Comparison of ENCODE assay signal across 11 cellular contexts in genomic region chr18:28174181-28174906, GRCh38. TPM values are rescaled to one million over a fixed set of nuclear protein-coding genes. Genes with fewer than 3 reads are reported as not detected.
A peak's percentile ranks its signal among the peaks of the same experiment; 100 is the strongest.
DNase-seq lines count a peak whose midpoint lies in the region; TF ChIP-seq lines count a peak whose summit lies in the region.
"Had no signal": no experiment of that assay in that cellular context is flagged by ENCODE, and none has a peak within 500 bp of the region (broad histone marks: within the 10 kb centered on the region; RNA-seq: fewer than 3 reads in every experiment).

No MANE protein-coding gene starts in this region.

- H4K20me1 ChIP-seq in smooth muscle cell (ENCODE audit: low read depth), result peaks cover 65% of the 10 kb centered on the region

- H3K27ac ChIP-seq in WERI-Rb-1 (peak overlapping the region; percentile 98), iPS-18a (ENCODE audit: low read length) (no peak overlapping the region), smooth muscle cell (ENCODE audit: low read depth) (peak overlapping the region; percentile 12)
- H3K27ac ChIP-seq: tibial artery had no signal

- H3K27me3 ChIP-seq in WERI-Rb-1 (ENCODE audit: insufficient read depth, low read depth, severe bottlenecking), result no peaks in the 10 kb centered on the region
- H3K27me3 ChIP-seq in iPS-18a (ENCODE audit: control insufficient read depth, insufficient read depth, low read length), result peaks cover 42% of the 10 kb centered on the region
- no peaks in the 10 kb centered on the region for H3K27me3 ChIP-seq in smooth muscle cell (ENCODE audit: low read depth)

- 37% methylated on average over 8 of the region's 8 CpGs for WGBS in smooth muscle cell (ENCODE audit: low lambda C conversion rate)

- H3K9ac ChIP-seq in iPS-18a (ENCODE audit: low read length), result peak overlapping the region; percentile 63
- H3K9ac ChIP-seq in smooth muscle cell (ENCODE audit: low read depth), result peak overlapping the region; percentile 79

- peaks cover 78% of the 10 kb centered on the region for H3K79me2 ChIP-seq in smooth muscle cell (ENCODE audit: low read depth)

- H3K36me3 ChIP-seq in WERI-Rb-1, result peaks cover 9% of the 10 kb centered on the region
- H3K36me3 ChIP-seq in iPS-18a (ENCODE audit: control insufficient read depth, low read depth, low read length), result no peaks in the 10 kb centered on the region
- no peaks in the 10 kb centered on the region for H3K36me3 ChIP-seq in smooth muscle cell (ENCODE audit: low read depth)
- H3K36me3 ChIP-seq: tibial artery had no signal

- TF ChIP-seq CTCF in WERI-Rb-1 (IDR thresholded peaks at IDR 0.05; ENCODE audit: low read depth, low read length), result no peak
- TF ChIP-seq CTCF in smooth muscle cell (IDR thresholded peaks at IDR 0.05; ENCODE audit: borderline replicate concordance, insufficient read depth, poor library complexity, severe bottlenecking), result no peak
- no peak for TF ChIP-seq CTCF in foreskin fibroblast (IDR thresholded peaks at IDR 0.05; ENCODE audit: low read depth, low read length)

- H3K9me3 ChIP-seq in WERI-Rb-1 (ENCODE audit: severe bottlenecking) (no peaks in the 10 kb centered on the region), iPS-18a (ENCODE audit: control insufficient read depth, low read depth, low read length) (no peaks in the 10 kb centered on the region), smooth muscle cell (replicated peaks; ENCODE audit: low read depth) (no peaks in the 10 kb centered on the region)
- H3K9me3 ChIP-seq: tibial artery had no signal

- peak overlapping the region; percentile 90 for H3K4me3 ChIP-seq in WERI-Rb-1 (ENCODE audit: low read depth, low read length)
- peak overlapping the region; percentile 71 for H3K4me3 ChIP-seq in iPS-18a (ENCODE audit: low read length)
- peak overlapping the region; percentile 86 for H3K4me3 ChIP-seq in smooth muscle cell
- H3K4me3 ChIP-seq in foreskin fibroblast (ENCODE audit: low read depth in 1 of 2, low read length in 2 of 2), result peak overlapping the region in 1 of 2 donors; percentile 91

- no peak overlapping the region for H2AFZ ChIP-seq in smooth muscle cell (ENCODE audit: low read depth)

- DNase-seq in NCI-H510A treated with DMSO at 0.1 percent for 48 hours (lab: John Stamatoyannopoulos, UW) (peak; percentile 67), NCI-H510A (lab: John Stamatoyannopoulos, UW) (no peak), WERI-Rb-1 (no peak), smooth muscle cell (lab: John Stamatoyannopoulos, UW; ENCODE audit: unreplicated experiment) (no peak), foreskin fibroblast (no peak), EL (no peak), nucleus accumbens (lab: John Stamatoyannopoulos, UW) (no peak)
- DNase-seq: foreskin melanocyte, tibial artery had no signal

- H3K4me2 ChIP-seq in smooth muscle cell, result peak overlapping the region; percentile 87

- peaks cover 3% of the 10 kb centered on the region for H3F3A ChIP-seq in smooth muscle cell (ENCODE audit: low read depth)

- H3K4me1 ChIP-seq in iPS-18a (ENCODE audit: control insufficient read depth, low read depth, low read length), result peaks cover 22% of the 10 kb centered on the region
- H3K4me1 ChIP-seq in smooth muscle cell (ENCODE audit: low read depth), result peaks cover 46% of the 10 kb centered on the region

RNA-seq across cellular contexts. Expression of gene CDH2, which starts 2.6 kb away (rescaled TPM):
- 239 and 251 TPM in 2 replicates for total RNA-seq in smooth muscle cell
- 132 and 169 TPM in 2 replicates for polyA plus RNA-seq in smooth muscle cell
- polyA plus RNA-seq: IgD-negative memory B cell had no signal
